Comparison of ENCODE assay signal across 28 cellular contexts in genomic region chr1:11640944-11641343, GRCh38. TPM values are rescaled to one million over a fixed set of nuclear protein-coding genes. Genes with fewer than 3 reads are reported as not detected.
"Had no signal": no experiment of that assay in that cellular context is flagged by ENCODE, and none has a peak within 500 bp of the region (broad histone marks: within the 10 kb centered on the region; RNA-seq: fewer than 3 reads in every experiment).

No MANE protein-coding gene starts in this region.

- H3K27ac ChIP-seq: colonic mucosa, epithelial cell of prostate, esophagus squamous epithelium, gastrocnemius medialis, heart right ventricle, left lung had no signal

- H3K4me3 ChIP-seq: colonic mucosa, esophagus squamous epithelium, gastrocnemius medialis, heart right ventricle, left lung, lung, mucosa of descending colon had no signal

- H3K36me3 ChIP-seq: colonic mucosa, esophagus squamous epithelium, gastrocnemius medialis, heart right ventricle, left lung had no signal

- DNase-seq: colonic mucosa; cortex of kidney; effector CD8-positive, alpha-beta T cell; effector memory CD8-positive, alpha-beta T cell; endodermal cell; erythroblast; esophagus squamous epithelium; foreskin fibroblast; foreskin melanocyte; gastrocnemius medialis; glutamatergic neuron; head of caudate nucleus; heart right ventricle; hippocampal formation; left cardiac atrium; left lung; left ventricle myocardium superior; mesenchymal stem cell; mucosa of descending colon; naive B cell had no signal

- H3K9me3 ChIP-seq: colonic mucosa, esophagus squamous epithelium, gastrocnemius medialis, heart right ventricle, left lung, mucosa of descending colon had no signal

- H3K27me3 ChIP-seq: colonic mucosa had no signal

- ATAC-seq: effector memory CD8-positive, alpha-beta T cell; esophagus mucosa; gastrocnemius medialis; left cardiac atrium; left lung; left ventricle myocardium superior; mucosa of descending colon had no signal

- H3K4me1 ChIP-seq: colonic mucosa, esophagus squamous epithelium, gastrocnemius medialis, left lung had no signal

- FAIRE-seq: endometrium, islet of Langerhans, keratinocyte had no signal

RNA-seq across cellular contexts. Expression of gene FBXO2, which starts 13.3 kb away (rescaled TPM):
- total RNA-seq: myocyte had no signal

RNA-seq across cellular contexts. Expression of gene DRAXIN, which starts 50.6 kb away (rescaled TPM):
- total RNA-seq: esophagus squamous epithelium, gastrocnemius medialis, mesenteric fat pad had no signal
- polyA plus RNA-seq: keratinocyte had no signal
